Comparison of ENCODE assay signal across 27 cellular contexts in the genomic region with DNA sequence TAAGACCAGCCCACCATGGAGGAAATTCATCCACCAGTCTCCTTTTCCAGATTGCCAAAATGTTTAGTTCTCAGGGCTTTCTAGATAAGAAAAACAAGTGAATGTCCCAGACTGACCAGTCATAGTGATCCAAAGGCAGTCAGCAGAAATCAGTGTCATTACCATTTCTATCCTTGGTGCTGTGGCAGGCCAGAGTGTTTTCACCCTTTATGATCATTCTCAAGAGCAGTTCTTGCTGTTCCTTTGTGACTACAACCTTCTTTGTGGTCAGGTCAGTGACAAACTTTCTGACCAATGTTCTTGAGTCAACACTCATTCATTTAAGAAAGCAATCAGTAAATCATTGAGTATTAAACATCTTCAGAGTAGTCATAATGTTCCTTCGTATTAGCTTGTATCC.
"Had no signal": no experiment of that assay in that cellular context is flagged by ENCODE, and none has a peak within 500 bp of the region (broad histone marks: within the 10 kb centered on the region; RNA-seq: fewer than 3 reads in every experiment).

No MANE protein-coding gene starts in this region.

- H3K4me3 Mint-ChIP-seq: activated CD4-positive, alpha-beta memory T cell treated with anti-CD3 and anti-CD28 coated beads, Interleukin-2, amount 10 ng/mL, durations not matched to agents 7 days and 5 days; activated CD4-positive, alpha-beta T cell treated with anti-CD3 and anti-CD28 coated beads, Interleukin-2, amount 10 ng/mL, durations not matched to agents 24 days and 14 days; activated naive CD4-positive, alpha-beta T cell treated with anti-CD3 and anti-CD28 coated beads, Interleukin-2, amount 50 U/mL, for 24 hours; activated T-cell treated with anti-CD3 and anti-CD28 coated beads, Interleukin-2, amount 50 U/mL, for 24 hours; naive B cell; T-helper 1 cell treated with Interleukin-12 subunit alpha and Interleukin-12 subunit beta and Interleukin-4 antibody, amounts not matched to agents 30 μg/mL and 1 μg/mL, for 36 hours had no signal

- ATAC-seq: activated CD4-positive, CD25-positive, alpha-beta regulatory T cell treated with anti-CD3 and anti-CD28 coated beads, Interleukin-2, amount 50 U/mL, for 24 hours; gastroesophageal sphincter; left colon had no signal

- H3K27me3 ChIP-seq: brain microvascular endothelial cell, ovary, tibial nerve had no signal

- H3K27ac Mint-ChIP-seq: activated CD4-positive, alpha-beta memory T cell treated with anti-CD3 and anti-CD28 coated beads, Interleukin-2, amount 10 ng/mL, durations not matched to agents 7 days and 5 days; activated CD4-positive, alpha-beta T cell treated with anti-CD3 and anti-CD28 coated beads, Interleukin-2, amount 10 ng/mL, durations not matched to agents 24 days and 14 days; activated naive CD4-positive, alpha-beta T cell treated with anti-CD3 and anti-CD28 coated beads, Interleukin-2, amount 50 U/mL, for 24 hours; activated T-cell treated with anti-CD3 and anti-CD28 coated beads, Interleukin-2, amount 50 U/mL, for 24 hours; naive B cell; T-helper 1 cell treated with Interleukin-12 subunit alpha and Interleukin-12 subunit beta and Interleukin-4 antibody, amounts not matched to agents 30 μg/mL and 1 μg/mL, for 36 hours had no signal

- H3K9me3 ChIP-seq: gastroesophageal sphincter, ovary, prostate gland, sigmoid colon, tibial nerve had no signal

- H3K36me3 ChIP-seq: brain microvascular endothelial cell, gastroesophageal sphincter, ovary, prostate gland, sigmoid colon, tibial nerve, WERI-Rb-1 had no signal

- H3K27me3 Mint-ChIP-seq: activated naive CD4-positive, alpha-beta T cell treated with anti-CD3 and anti-CD28 coated beads, Interleukin-2, amount 50 U/mL, for 24 hours had no signal

- H3K36me3 Mint-ChIP-seq: activated naive CD4-positive, alpha-beta T cell treated with anti-CD3 and anti-CD28 coated beads, Interleukin-2, amount 50 U/mL, for 24 hours; naive B cell had no signal

- H3K4me1 Mint-ChIP-seq: activated CD4-positive, alpha-beta memory T cell treated with anti-CD3 and anti-CD28 coated beads, Interleukin-2, amount 10 ng/mL, durations not matched to agents 7 days and 5 days; activated naive CD4-positive, alpha-beta T cell treated with anti-CD3 and anti-CD28 coated beads, Interleukin-2, amount 50 U/mL, for 24 hours; naive B cell had no signal

- DNase-seq: activated CD4-positive, alpha-beta memory T cell treated with anti-CD3 and anti-CD28 coated beads, Interleukin-2, amount 10 ng/mL, durations not matched to agents 7 days and 5 days; activated CD4-positive, alpha-beta T cell treated with anti-CD3 and anti-CD28 coated beads, Interleukin-2, amount 10 ng/mL, durations not matched to agents 24 days and 14 days; activated CD8-positive, alpha-beta memory T cell treated with anti-CD3 and anti-CD28 coated beads, Interleukin-2, amount 50 U/mL, for 48 hours; activated gamma-delta T cell treated with Interleukin-2 at 50 U/mL for 16 hours; activated T-cell treated with anti-CD3 and anti-CD28 coated beads, Interleukin-2, amount 50 U/mL, for 24 hours; amniotic stem cell; brain microvascular endothelial cell; cortex of kidney; head of caudate nucleus; hippocampal formation; left colon; mammary epithelial cell; naive B cell; ovary; sigmoid colon; stimulated activated CD4-positive, alpha-beta T cell treated with anti-CD3 and anti-CD28 coated beads, Interleukin-1b, Interleukin-23, amount 100 ng/mL, for 48 hours; stimulated activated naive CD4-positive, alpha-beta T cell; SW 1271; T-helper 9 cell; WERI-Rb-1 had no signal

- H3K4me2 ChIP-seq: smooth muscle cell had no signal

- H3K4me3 ChIP-seq: gastroesophageal sphincter, ovary, prostate gland, sigmoid colon, smooth muscle cell, tibial nerve had no signal

- H3K4me1 ChIP-seq: gastroesophageal sphincter, prostate gland, sigmoid colon, tibial nerve had no signal

- H3K27ac ChIP-seq: brain microvascular endothelial cell, gastroesophageal sphincter, ovary, prostate gland, sigmoid colon, tibial nerve, WERI-Rb-1 had no signal

- H3K9me3 Mint-ChIP-seq: activated CD4-positive, alpha-beta memory T cell treated with anti-CD3 and anti-CD28 coated beads, Interleukin-2, amount 10 ng/mL, durations not matched to agents 7 days and 5 days; activated CD4-positive, alpha-beta T cell treated with anti-CD3 and anti-CD28 coated beads, Interleukin-2, amount 10 ng/mL, durations not matched to agents 24 days and 14 days; activated naive CD4-positive, alpha-beta T cell treated with anti-CD3 and anti-CD28 coated beads, Interleukin-2, amount 50 U/mL, for 24 hours; activated T-cell treated with anti-CD3 and anti-CD28 coated beads, Interleukin-2, amount 50 U/mL, for 24 hours; naive B cell; T-helper 1 cell treated with Interleukin-12 subunit alpha and Interleukin-12 subunit beta and Interleukin-4 antibody, amounts not matched to agents 30 μg/mL and 1 μg/mL, for 36 hours had no signal
